ENCODE assay signal across 12 cellular contexts in the genomic region with DNA sequence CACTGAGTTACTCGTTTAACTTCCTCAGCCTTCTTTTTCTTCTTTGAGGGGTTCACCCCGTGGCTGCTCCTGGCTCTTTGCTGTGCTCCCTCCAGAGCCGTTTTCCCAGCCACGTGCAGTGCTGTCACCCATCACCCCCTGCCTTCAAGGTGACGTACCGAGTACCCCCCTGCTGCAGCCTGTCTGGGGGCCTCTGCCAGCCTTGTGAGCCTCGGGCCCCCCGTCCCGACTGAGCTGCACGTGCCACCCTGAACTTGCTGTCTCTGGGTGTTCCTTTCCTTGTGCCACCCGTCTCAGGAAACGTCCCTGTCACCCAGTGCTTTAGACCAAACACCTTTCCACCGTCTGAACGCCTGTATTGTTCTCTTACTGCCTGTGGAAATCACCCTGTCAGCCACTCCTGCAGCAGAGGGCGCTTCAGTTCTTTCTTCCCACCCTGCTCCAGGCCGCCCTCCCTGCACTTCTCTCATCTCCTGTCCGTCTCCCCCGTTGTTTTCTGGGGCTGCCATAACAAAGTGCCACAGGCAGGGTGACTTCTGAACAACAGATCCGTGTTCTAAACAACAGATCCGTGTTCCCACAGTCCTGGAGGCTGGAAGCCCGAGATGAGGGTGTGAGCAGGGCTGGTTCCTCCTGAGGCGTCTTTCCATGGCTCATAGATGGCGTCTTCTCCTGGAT. TPM values are rescaled to one million over a fixed set of nuclear protein-coding genes. Genes with fewer than 3 reads are reported as not detected.
DNase-seq lines count a peak whose midpoint lies in the region; ATAC-seq lines count a peak whose summit lies in the region.
"Had no signal": no experiment of that assay in that cellular context is flagged by ENCODE, and none has a peak within 500 bp of the region (broad histone marks: within the 10 kb centered on the region; RNA-seq: fewer than 3 reads in every experiment).

No MANE protein-coding gene starts in this region.

- no peaks in the 10 kb centered on the region for H3K27me3 Mint-ChIP-seq in dendritic cell treated with granulocyte-macrophage colony-stimulating factor and Interleukin-4, amounts not matched to agents 40 ng/mL and 50 ng/mL, for 4 days
- no peaks in the 10 kb centered on the region for H3K27me3 Mint-ChIP-seq in natural killer cell treated with Interleukin-12 subunit alpha and Interleukin-12 subunit beta and Interleukin-15 and Interleukin-18, amount 100 ng/mL, for 72 hours
- no peaks in the 10 kb centered on the region for H3K27me3 Mint-ChIP-seq in activated T-cell treated with anti-CD3 and anti-CD28 coated beads, Interleukin-2, amount 50 U/mL, for 72 hours (ENCODE audit: low read depth)
- H3K27me3 Mint-ChIP-seq: activated B cell treated with CpG ODN at 0.5 μM for 24 hours had no signal

- H3K9me3 Mint-ChIP-seq in dendritic cell treated with granulocyte-macrophage colony-stimulating factor and Interleukin-4, amounts not matched to agents 40 ng/mL and 50 ng/mL, for 4 days = no peaks in the 10 kb centered on the region
- H3K9me3 Mint-ChIP-seq in natural killer cell treated with Interleukin-12 subunit alpha and Interleukin-12 subunit beta and Interleukin-15 and Interleukin-18, amount 100 ng/mL, for 72 hours = no peaks in the 10 kb centered on the region
- no peaks in the 10 kb centered on the region for H3K9me3 Mint-ChIP-seq in activated T-cell treated with anti-CD3 and anti-CD28 coated beads, Interleukin-2, amount 50 U/mL, for 72 hours
- H3K9me3 Mint-ChIP-seq: activated B cell treated with CpG ODN at 0.5 μM for 24 hours had no signal

- H3K4me1 Mint-ChIP-seq in dendritic cell treated with granulocyte-macrophage colony-stimulating factor and Interleukin-4, amounts not matched to agents 40 ng/mL and 50 ng/mL, for 4 days (ENCODE audit: low read depth) = no peaks in the 10 kb centered on the region
- peaks cover 21 to 30% of the 10 kb centered on the region in 2 donors for H3K4me1 Mint-ChIP-seq in natural killer cell treated with Interleukin-12 subunit alpha and Interleukin-12 subunit beta and Interleukin-15 and Interleukin-18, amount 100 ng/mL, for 72 hours (ENCODE audit: low read depth in 2 of 2)
- H3K4me1 Mint-ChIP-seq in activated T-cell treated with anti-CD3 and anti-CD28 coated beads, Interleukin-2, amount 50 U/mL, for 72 hours (ENCODE audit: low read depth) = peaks cover 29% of the 10 kb centered on the region
- H3K4me1 Mint-ChIP-seq: activated B cell treated with CpG ODN at 0.5 μM for 24 hours had no signal

- H3K27ac Mint-ChIP-seq in dendritic cell treated with granulocyte-macrophage colony-stimulating factor and Interleukin-4, amounts not matched to agents 40 ng/mL and 50 ng/mL, for 4 days = peak overlapping the region; percentile 2
- peak overlapping the region; percentile 8 to 76 for H3K27ac Mint-ChIP-seq in natural killer cell treated with Interleukin-12 subunit alpha and Interleukin-12 subunit beta and Interleukin-15 and Interleukin-18, amount 100 ng/mL, for 72 hours
- H3K27ac Mint-ChIP-seq in activated T-cell treated with anti-CD3 and anti-CD28 coated beads, Interleukin-2, amount 50 U/mL, for 72 hours = no peak overlapping the region
- H3K27ac Mint-ChIP-seq: activated B cell treated with CpG ODN at 0.5 μM for 24 hours had no signal

- H3K36me3 Mint-ChIP-seq in dendritic cell treated with granulocyte-macrophage colony-stimulating factor and Interleukin-4, amounts not matched to agents 40 ng/mL and 50 ng/mL, for 4 days (ENCODE audit: low read depth) = no peaks in the 10 kb centered on the region
- peaks cover 11% of the 10 kb centered on the region for H3K36me3 Mint-ChIP-seq in natural killer cell treated with Interleukin-12 subunit alpha and Interleukin-12 subunit beta and Interleukin-15 and Interleukin-18, amount 100 ng/mL, for 72 hours
- peaks cover 8 to 29% of the 10 kb centered on the region in 2 donors for H3K36me3 Mint-ChIP-seq in activated T-cell treated with anti-CD3 and anti-CD28 coated beads, Interleukin-2, amount 50 U/mL, for 72 hours (ENCODE audit: insufficient read depth in 2 of 2)

- H3K4me3 Mint-ChIP-seq in dendritic cell treated with granulocyte-macrophage colony-stimulating factor and Interleukin-4, amounts not matched to agents 40 ng/mL and 50 ng/mL, for 4 days = no peak overlapping the region
- no peak overlapping the region for H3K4me3 Mint-ChIP-seq in natural killer cell treated with Interleukin-12 subunit alpha and Interleukin-12 subunit beta and Interleukin-15 and Interleukin-18, amount 100 ng/mL, for 72 hours
- no peak overlapping the region for H3K4me3 Mint-ChIP-seq in activated T-cell treated with anti-CD3 and anti-CD28 coated beads, Interleukin-2, amount 50 U/mL, for 72 hours
- H3K4me3 Mint-ChIP-seq: activated B cell treated with CpG ODN at 0.5 μM for 24 hours had no signal

- no peak for ATAC-seq in natural killer cell treated with Interleukin-12 subunit alpha and Interleukin-12 subunit beta and Interleukin-15 and Interleukin-18, amount 100 ng/mL, for 72 hours
- no peak for ATAC-seq in HG03039 (IDR thresholded peaks at IDR 0.05; ENCODE audit: unreplicated experiment)
- ATAC-seq in activated T-cell treated with anti-CD3 and anti-CD28 coated beads, Interleukin-2, amount 50 U/mL, for 72 hours (replicated peaks in 1 of 2) = no peak

- intact Hi-C loops in dendritic cell treated with granulocyte-macrophage colony-stimulating factor and Interleukin-4, amounts not matched to agents 40 ng/mL and 50 ng/mL, for 4 days (cut with micrococcal nuclease) = no loop called here

- DNase-seq in NCI-H82 (lab: John Stamatoyannopoulos, UW) = peak; percentile 4
- no peak for DNase-seq in NCI-H82 treated with DMSO at 0.1 percent for 48 hours (lab: John Stamatoyannopoulos, UW; ENCODE audit: unreplicated experiment)
- DNase-seq in HuH-7 (ENCODE audit: low spot score) = peak; percentile 62
- DNase-seq in natural killer cell treated with Interleukin-12 subunit alpha and Interleukin-12 subunit beta and Interleukin-15 and Interleukin-18, amount 100 ng/mL, for 72 hours (ENCODE audit: low spot score) = no peak
- DNase-seq in activated T-cell treated with anti-CD3 and anti-CD28 coated beads, Interleukin-2, amount 50 U/mL, for 72 hours = no peak
- no peak for DNase-seq in cortex of kidney (lab: John Stamatoyannopoulos, UW)
- DNase-seq: activated B cell treated with CpG ODN at 0.5 μM for 24 hours, activated T-cell treated with anti-CD3 and anti-CD28 coated beads for 4 hours, NCI-H2227 treated with DMSO at 0.1 percent for 48 hours, spleen had no signal

RNA-seq across cellular contexts. Expression of gene WDR37, which starts 44.6 kb away (rescaled TPM):
- total RNA-seq in natural killer cell treated with Interleukin-12 subunit alpha and Interleukin-12 subunit beta and Interleukin-15 and Interleukin-18, amount 100 ng/mL, for 72 hours = 10 to 100 TPM; 31.8 to 37.6 TPM
- total RNA-seq in activated T-cell treated with anti-CD3 and anti-CD28 coated beads, Interleukin-2, amount 50 U/mL, for 72 hours = 10 to 100 TPM; 18.1 to 18.7 TPM

RNA-seq across cellular contexts. Expression of gene IDI1, which starts 51.9 kb away (rescaled TPM):
- 100 to 1,000 TPM in 1 of 2 donors, 10 to 100 TPM in 1; 85.7 to 140 TPM for total RNA-seq in natural killer cell treated with Interleukin-12 subunit alpha and Interleukin-12 subunit beta and Interleukin-15 and Interleukin-18, amount 100 ng/mL, for 72 hours
- total RNA-seq in activated T-cell treated with anti-CD3 and anti-CD28 coated beads, Interleukin-2, amount 50 U/mL, for 72 hours = 10 to 100 TPM; 37.4 to 46.7 TPM

Comparison
In these comparisons a context has a peak if more than half of its experiments do, and no peak if none do; other contexts are left out.
1. DNase-seq: peak in NCI-H82 (single experiment) and HuH-7 (single experiment); none in NCI-H82 treated with DMSO at 0.1 percent for 48 hours (single experiment), natural killer cell treated with Interleukin-12 subunit alpha and Interleukin-12 subunit beta and Interleukin-15 and Interleukin-18, amount 100 ng/mL, for 72 hours (single experiment), activated T-cell treated with anti-CD3 and anti-CD28 coated beads, Interleukin-2, amount 50 U/mL, for 72 hours (0 of 2) and cortex of kidney (single experiment).